ENCODE assay signal across 26 cellular contexts in the genomic region with DNA sequence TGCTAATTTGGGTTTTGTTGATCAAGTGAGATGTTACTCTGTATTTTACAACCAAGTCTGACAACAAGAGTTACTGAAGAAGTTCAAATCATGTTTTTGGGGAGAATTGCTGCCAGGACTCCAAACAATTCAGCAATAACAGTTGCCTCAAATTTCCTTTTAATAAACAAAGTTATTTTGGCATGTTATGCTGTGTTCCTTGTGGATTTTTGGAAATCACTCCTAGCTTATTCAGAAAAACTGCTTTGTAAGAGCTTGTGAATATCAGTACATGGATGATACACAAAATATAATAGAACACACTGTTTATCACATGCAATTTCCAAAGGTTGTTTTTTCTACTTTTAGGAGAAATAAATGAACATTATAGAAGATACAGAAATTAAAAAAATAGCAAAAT.
"Had no signal": no experiment of that assay in that cellular context is flagged by ENCODE, and none has a peak within 500 bp of the region (broad histone marks: within the 10 kb centered on the region; RNA-seq: fewer than 3 reads in every experiment).

No MANE protein-coding gene starts in this region.

- H3K4me3 ChIP-seq: coronary artery, esophagus squamous epithelium, lung, mucosa of descending colon, right lobe of liver, stomach, thyroid gland had no signal

- H3K4me1 ChIP-seq: parathyroid adenoma, right lobe of liver, stomach had no signal

- H3K36me3 Mint-ChIP-seq: memory B cell; mesothelial cell of epicardium; naive B cell; natural killer cell treated with Interleukin-12 subunit alpha and Interleukin-12 subunit beta and Interleukin-15 and Interleukin-18, amount 100 ng/mL, for 72 hours; stimulated activated effector memory CD8-positive, alpha-beta T cell treated with anti-CD3 and anti-CD28 coated beads, Interleukin-12 subunit alpha, Interleukin-12 subunit beta, amount 100 ng/mL, for 72 hours; type B pancreatic cell had no signal

- H3K27ac Mint-ChIP-seq: memory B cell; mesothelial cell of epicardium; naive B cell; natural killer cell treated with Interleukin-12 subunit alpha and Interleukin-12 subunit beta and Interleukin-15 and Interleukin-18, amount 100 ng/mL, for 72 hours; progenitor cell of endocrine pancreas; stimulated activated effector memory CD8-positive, alpha-beta T cell treated with anti-CD3 and anti-CD28 coated beads, Interleukin-12 subunit alpha, Interleukin-12 subunit beta, amount 100 ng/mL, for 72 hours; type B pancreatic cell had no signal

- H3K4me1 Mint-ChIP-seq: memory B cell; naive B cell; stimulated activated effector memory CD8-positive, alpha-beta T cell treated with anti-CD3 and anti-CD28 coated beads, Interleukin-12 subunit alpha, Interleukin-12 subunit beta, amount 100 ng/mL, for 72 hours had no signal

- H2AFZ ChIP-seq: parathyroid adenoma had no signal

- H3K79me2 ChIP-seq: parathyroid adenoma had no signal

- H3K9me3 Mint-ChIP-seq: natural killer cell treated with Interleukin-12 subunit alpha and Interleukin-12 subunit beta and Interleukin-15 and Interleukin-18, amount 100 ng/mL, for 72 hours; type B pancreatic cell had no signal

- H3K4me3 Mint-ChIP-seq: memory B cell; mesothelial cell of epicardium; naive B cell; natural killer cell treated with Interleukin-12 subunit alpha and Interleukin-12 subunit beta and Interleukin-15 and Interleukin-18, amount 100 ng/mL, for 72 hours; neural crest cell; stimulated activated effector memory CD8-positive, alpha-beta T cell treated with anti-CD3 and anti-CD28 coated beads, Interleukin-12 subunit alpha, Interleukin-12 subunit beta, amount 100 ng/mL, for 72 hours; type B pancreatic cell had no signal

- ATAC-seq: left lobe of liver; mucosa of descending colon; natural killer cell treated with Interleukin-12 subunit alpha and Interleukin-12 subunit beta and Interleukin-15 and Interleukin-18, amount 100 ng/mL, for 72 hours; right lobe of liver; stimulated activated effector memory CD8-positive, alpha-beta T cell treated with anti-CD3 and anti-CD28 coated beads, Interleukin-12 subunit alpha, Interleukin-12 subunit beta, amount 100 ng/mL, for 72 hours had no signal

- H3K36me3 ChIP-seq: esophagus squamous epithelium, right lobe of liver, stomach, thyroid gland had no signal

- H3K9me3 ChIP-seq: right lobe of liver, thyroid gland had no signal

- DNase-seq: dermis blood vessel endothelial cell; effector memory CD4-positive, alpha-beta T cell; erythroblast; esophagus squamous epithelium; foreskin melanocyte; hypothalamus; kidney; mucosa of descending colon; naive B cell; right lobe of liver; stimulated activated CD4-positive, alpha-beta T cell treated with anti-CD3 and anti-CD28 coated beads, Interleukin-2, amount 100 ng/mL, for 24 hours; stimulated activated CD4-positive, alpha-beta T cell treated with anti-CD3 and anti-CD28 coated beads, Interleukin-4, amount 100 ng/mL, for 24 hours; stimulated activated naive CD4-positive, alpha-beta T cell treated with Interleukin-2 at 50 U/mL for 16 hours; stomach; thyroid gland had no signal

- H3K27ac ChIP-seq: coronary artery, parathyroid adenoma, right lobe of liver, stomach, thyroid gland had no signal

- H3K27me3 ChIP-seq: esophagus squamous epithelium, right lobe of liver, stomach, thyroid gland had no signal

- H3K27me3 Mint-ChIP-seq: memory B cell, progenitor cell of endocrine pancreas had no signal

- H3K9ac ChIP-seq: parathyroid adenoma had no signal
